25 cellular contexts compared by ENCODE assay signal in genomic region chr4:36502350-36502749, GRCh38.
"Had no signal": no experiment of that assay in that cellular context is flagged by ENCODE, and none has a peak within 500 bp of the region (broad histone marks: within the 10 kb centered on the region; RNA-seq: fewer than 3 reads in every experiment).

No MANE protein-coding gene starts in this region.

- H3K36me3 Mint-ChIP-seq: activated CD4-positive, alpha-beta memory T cell treated with anti-CD3 and anti-CD28 coated beads for 36 hours; brain; naive B cell; WTC11 had no signal

- ATAC-seq: gastroesophageal sphincter, left colon, right lobe of liver, WTC11 had no signal

- H3K9me3 Mint-ChIP-seq: activated CD4-positive, alpha-beta memory T cell treated with anti-CD3 and anti-CD28 coated beads for 36 hours; activated naive CD4-positive, alpha-beta T cell treated with anti-CD3 and anti-CD28 coated beads for 36 hours; WTC11 had no signal

- H3K4me1 ChIP-seq: esophagus squamous epithelium, gastroesophageal sphincter, parathyroid adenoma, right lobe of liver, transverse colon had no signal

- DNase-seq: activated CD4-positive, alpha-beta memory T cell treated with anti-CD3 and anti-CD28 coated beads for 36 hours; activated CD4-positive, alpha-beta T cell treated with anti-CD3 and anti-CD28 coated beads for 4 hours; activated effector memory CD4-positive, alpha-beta T cell treated with Interleukin-2 at 50 U/mL for 16 hours; activated naive CD4-positive, alpha-beta T cell treated with anti-CD3 and anti-CD28 coated beads for 36 hours; activated T-cell treated with anti-CD3 and anti-CD28 coated beads, Interleukin-2, amount 50 U/mL, for 1 hour; aorta; central memory CD4-positive, alpha-beta T cell; dermis blood vessel endothelial cell; effector memory CD4-positive, alpha-beta T cell; esophagus squamous epithelium; head of caudate nucleus; islet precursor cell; left colon; mesendoderm; naive B cell; nucleus accumbens; right lobe of liver; stimulated activated CD4-positive, alpha-beta T cell treated with anti-CD3 and anti-CD28 coated beads, Interleukin-1b, Interleukin-23, amount 100 ng/mL, for 48 hours; T-helper 9 cell; transverse colon had no signal

- H3K36me3 ChIP-seq: esophagus squamous epithelium, gastroesophageal sphincter, right lobe of liver, transverse colon had no signal

- H3K27me3 ChIP-seq: esophagus squamous epithelium, gastroesophageal sphincter, right lobe of liver, transverse colon had no signal

- H3K27ac Mint-ChIP-seq: activated CD4-positive, alpha-beta memory T cell treated with anti-CD3 and anti-CD28 coated beads for 36 hours; activated naive CD4-positive, alpha-beta T cell treated with anti-CD3 and anti-CD28 coated beads for 36 hours; brain; naive B cell; WTC11 had no signal

- H3K27ac ChIP-seq: esophagus squamous epithelium, gastroesophageal sphincter, parathyroid adenoma, right lobe of liver, skin epidermis, transverse colon had no signal

- H3K9me3 ChIP-seq: esophagus squamous epithelium, gastroesophageal sphincter, right lobe of liver, transverse colon had no signal

- H3K4me3 ChIP-seq: esophagus squamous epithelium, gastroesophageal sphincter, right lobe of liver, skin epidermis, transverse colon had no signal
